In genomic region chr1:180248731-180249681, GRCh38 we compare ENCODE assay signal across 11 cellular contexts. TPM values are rescaled to one million over a fixed set of nuclear protein-coding genes. Genes with fewer than 3 reads are reported as not detected.
DNase-seq lines count a peak whose midpoint lies in the region; ATAC-seq, FAIRE-seq and TF ChIP-seq lines count a peak whose summit lies in the region.
"Had no signal": no experiment of that assay in that cellular context is flagged by ENCODE, and none has a peak within 500 bp of the region (broad histone marks: within the 10 kb centered on the region; RNA-seq: fewer than 3 reads in every experiment).

No MANE protein-coding gene starts in this region.

- intact Hi-C loops in sigmoid colon (cut with DNase I) = no loop called here

- H3K4me2 ChIP-seq in astrocyte (ENCODE audit: low read length) = no peak overlapping the region

- no peak overlapping the region for H3K9ac ChIP-seq in astrocyte (ENCODE audit: low read length)

- no peaks in the 10 kb centered on the region for H3K79me2 ChIP-seq in astrocyte (ENCODE audit: insufficient read depth, low read length)

- peaks cover 7% of the 10 kb centered on the region for H3K27me3 ChIP-seq in astrocyte (ENCODE audit: insufficient read depth, low read length)
- peaks cover 8 to 39% (median 20%) of the 10 kb centered on the region in 3 donors for H3K27me3 ChIP-seq in sigmoid colon

- H3K4me1 ChIP-seq in astrocyte (ENCODE audit: insufficient read depth, low read length) = peaks cover 2% of the 10 kb centered on the region
- H3K4me1 ChIP-seq in sigmoid colon = no peaks in the 10 kb centered on the region

- TF ChIP-seq EP300 in sigmoid colon (IDR thresholded peaks at IDR 0.05) = no peak

- H3K9me3 ChIP-seq in astrocyte (ENCODE audit: insufficient read depth, low read depth, low read length) (no peaks in the 10 kb centered on the region), sigmoid colon (no peaks in the 10 kb centered on the region)

- WGBS in sigmoid colon, 2 donors = 70 to 80% methylated on average over 11 of the region's 11 CpGs

- H3K27me3 Mint-ChIP-seq in astrocyte (ENCODE audit: low read depth, unreplicated experiment) = peaks cover 23% of the 10 kb centered on the region

- no peaks in the 10 kb centered on the region for H4K20me1 ChIP-seq in astrocyte (ENCODE audit: insufficient read depth, low read length)

- H3K27ac ChIP-seq in astrocyte (ENCODE audit: low read depth, low read length) (no peak overlapping the region), sigmoid colon (no peak overlapping the region)

- peak; percentile 41 to 42 for DNase-seq in activated T-cell treated with anti-CD3 and anti-CD28 coated beads, Interleukin-2, amount 50 U/mL, for 48 hours
- DNase-seq in activated T-cell treated with anti-CD3 and anti-CD28 coated beads for 4 hours (no peak), NCI-H2029 (lab: John Stamatoyannopoulos, UW) (peak; percentile 49), astrocyte (ENCODE audit: low read depth) (no peak), sigmoid colon (peak; percentile 53), EL (no peak)
- DNase-seq: activated T-cell treated with anti-CD3 and anti-CD28 coated beads, Interleukin-2, amount 50 U/mL, for 24 hours had no signal

- H3K36me3 ChIP-seq in astrocyte (ENCODE audit: insufficient read depth, low read length) = no peaks in the 10 kb centered on the region
- no peaks in the 10 kb centered on the region for H3K36me3 ChIP-seq in sigmoid colon

- peak overlapping the region; percentile 66 for H3K27ac Mint-ChIP-seq in astrocyte (ENCODE audit: unreplicated experiment)
- H3K27ac Mint-ChIP-seq: activated T-cell treated with anti-CD3 and anti-CD28 coated beads, Interleukin-2, amount 50 U/mL, for 24 hours; T-helper 1 cell treated with Interleukin-12 subunit alpha and Interleukin-12 subunit beta and Interleukin-4 antibody, amounts not matched to agents 30 μg/mL and 1 μg/mL, for 36 hours had no signal

- no peak for FAIRE-seq in astrocyte (lab: Jason Lieb, UNC)
- FAIRE-seq: GM12892 had no signal

- TF ChIP-seq CTCF in astrocyte (IDR thresholded peaks at IDR 0.05; ENCODE audit: insufficient read depth, low read depth, low read length) (no peak), sigmoid colon (IDR thresholded peaks at IDR 0.05) (no peak)

- H3K4me3 ChIP-seq in astrocyte (ENCODE audit: insufficient read depth, low read depth, low read length) (no peak overlapping the region), sigmoid colon (no peak overlapping the region)

- H3K9me3 Mint-ChIP-seq in astrocyte (ENCODE audit: unreplicated experiment) = peaks cover 2% of the 10 kb centered on the region
- H3K9me3 Mint-ChIP-seq: activated T-cell treated with anti-CD3 and anti-CD28 coated beads, Interleukin-2, amount 50 U/mL, for 24 hours; T-helper 1 cell treated with Interleukin-12 subunit alpha and Interleukin-12 subunit beta and Interleukin-4 antibody, amounts not matched to agents 30 μg/mL and 1 μg/mL, for 36 hours had no signal

- TF ChIP-seq POLR2A in sigmoid colon (IDR thresholded peaks at IDR 0.05) = no peak

- H3K4me1 Mint-ChIP-seq in astrocyte (ENCODE audit: low read depth, unreplicated experiment) = peaks cover 14% of the 10 kb centered on the region

- no peaks in the 10 kb centered on the region for H3K36me3 Mint-ChIP-seq in astrocyte (ENCODE audit: low read depth, unreplicated experiment)

- no peak overlapping the region for H2AFZ ChIP-seq in astrocyte (ENCODE audit: low read depth, low read length)

- ATAC-seq in GM21529 (IDR thresholded peaks at IDR 0.05; ENCODE audit: unreplicated experiment) (no peak), GM18511 (IDR thresholded peaks at IDR 0.05; ENCODE audit: unreplicated experiment) (no peak)

- H3K4me3 Mint-ChIP-seq in astrocyte (ENCODE audit: unreplicated experiment) = no peak overlapping the region
- H3K4me3 Mint-ChIP-seq: activated T-cell treated with anti-CD3 and anti-CD28 coated beads, Interleukin-2, amount 50 U/mL, for 24 hours; T-helper 1 cell treated with Interleukin-12 subunit alpha and Interleukin-12 subunit beta and Interleukin-4 antibody, amounts not matched to agents 30 μg/mL and 1 μg/mL, for 36 hours had no signal

RNA-seq across cellular contexts. Expression of gene LHX4, which starts 18.9 kb away (rescaled TPM):
- 0.14 and 0.36 TPM in 2 replicates for total RNA-seq in astrocyte
- not detected for total RNA-seq in sigmoid colon
- under 1 TPM; 0.44 to 0.92 (median 0.60) TPM for polyA plus RNA-seq in sigmoid colon

Comparison
In these comparisons a context has a peak if more than half of its experiments do, and no peak if none do; other contexts are left out.
1. DNase-seq: peak in activated T-cell treated with anti-CD3 and anti-CD28 coated beads, Interleukin-2, amount 50 U/mL, for 48 hours (2 of 2), NCI-H2029 (single experiment) and sigmoid colon (single experiment); none in activated T-cell treated with anti-CD3 and anti-CD28 coated beads for 4 hours (single experiment), astrocyte (single experiment) and EL (single experiment).